8 cellular contexts compared by ENCODE assay signal in genomic region chr22:21015051-21016006, GRCh38. TPM values are rescaled to one million over a fixed set of nuclear protein-coding genes. Genes with fewer than 3 reads are reported as not detected.
DNase-seq lines count a peak whose midpoint lies in the region; ATAC-seq and TF ChIP-seq lines count a peak whose summit lies in the region.

Gene P2RX6 (plus strand): TSS chr22:21015165. CDS start chr22:21015175, 10 bp downstream.

- POLR2A ChIA-PET in BJ (lab: Charles Lee), result no interaction called here
- POLR2A ChIA-PET in naive thymus-derived CD8-positive, alpha-beta T cell (lab: Charles Lee), result interaction anchor here (1.0 to 6.3 kb wide), 2 partner anchors 12 to 16 kb away, joined by 3 to 41 read pairs; partner anchors contain the start of gene THAP7

- H3K27ac Mint-ChIP-seq in effector memory CD8-positive, alpha-beta T cell, result peak within 1 kb of the TSS; percentile 92 to 98
- H3K27ac Mint-ChIP-seq in naive thymus-derived CD8-positive, alpha-beta T cell, result peak within 1 kb of the TSS; percentile 31 to 98 (median 96)

- peaks cover 8% of the 10 kb centered on the region for H3K36me3 Mint-ChIP-seq in effector memory CD8-positive, alpha-beta T cell (ENCODE audit: insufficient read depth)
- no peaks in the 10 kb centered on the region for H3K36me3 Mint-ChIP-seq in naive thymus-derived CD8-positive, alpha-beta T cell

- no peaks in the 10 kb centered on the region for H3K27me3 Mint-ChIP-seq in effector memory CD8-positive, alpha-beta T cell
- no peaks in the 10 kb centered on the region for H3K27me3 Mint-ChIP-seq in naive thymus-derived CD8-positive, alpha-beta T cell

- TF ChIP-seq CTCF in BJ (IDR thresholded peaks at IDR 0.05; ENCODE audit: insufficient read depth, low read depth, low read length), result no peak

- ATAC-seq in effector memory CD8-positive, alpha-beta T cell (replicated peaks), result no peak
- no peak for ATAC-seq in naive thymus-derived CD8-positive, alpha-beta T cell
- no peak for ATAC-seq in GM18868 (IDR thresholded peaks at IDR 0.05; ENCODE audit: unreplicated experiment)

- peaks cover 20 to 30% of the 10 kb centered on the region in 2 donors for H3K4me1 Mint-ChIP-seq in effector memory CD8-positive, alpha-beta T cell (ENCODE audit: low read depth in 2 of 2)
- H3K4me1 Mint-ChIP-seq in naive thymus-derived CD8-positive, alpha-beta T cell, result peaks cover 13 to 35% (median 34%) of the 10 kb centered on the region in 4 donors

- DNase-seq in BJ (ENCODE audit: low read depth) (no peak), NCI-H446 (lab: John Stamatoyannopoulos, UW) (peak; percentile 28 to 85), DMS153 (lab: John Stamatoyannopoulos, UW) (no peak), NCI-H1417 treated with DMSO at 0.1 percent for 48 hours (lab: John Stamatoyannopoulos, UW) (no peak)
- DNase-seq in effector memory CD8-positive, alpha-beta T cell, result no peak
- DNase-seq in naive thymus-derived CD8-positive, alpha-beta T cell, result peak in 1 of 10 donors; percentile 48
- no peak for DNase-seq in activated effector memory CD4-positive, alpha-beta T cell treated with anti-CD3 and anti-CD28 coated beads, Interleukin-2, amount 50 U/mL, for 16 hours

- no peaks in the 10 kb centered on the region; the same call in 1 of the 2 replicates for H3K27me3 ChIP-seq in BJ (ENCODE audit: control insufficient read depth, insufficient read depth, low read length)

- CTCF ChIA-PET in BJ (lab: Yijun Ruan, JAX), result interaction anchor here (0.7 to 1.6 kb wide), 3 partner anchors 13 to 55 kb away, joined by 3 to 4 read pairs (median 3); partner anchors contain the start of gene THAP7

- peak within 1 kb of the TSS; percentile 60 for H3K4me3 ChIP-seq in BJ (ENCODE audit: low read depth, low read length)

- no peaks in the 10 kb centered on the region for H3K36me3 ChIP-seq in BJ (ENCODE audit: control insufficient read depth, insufficient read depth, low read length)

- peak within 1 kb of the TSS; percentile 80 to 88 for H3K4me3 Mint-ChIP-seq in effector memory CD8-positive, alpha-beta T cell
- peak within 1 kb of the TSS; percentile 78 to 89 (median 87) for H3K4me3 Mint-ChIP-seq in naive thymus-derived CD8-positive, alpha-beta T cell

- no peaks in the 10 kb centered on the region for H3K9me3 Mint-ChIP-seq in effector memory CD8-positive, alpha-beta T cell
- no peaks in the 10 kb centered on the region for H3K9me3 Mint-ChIP-seq in naive thymus-derived CD8-positive, alpha-beta T cell

RNA-seq across cellular contexts. Expression of gene P2RX6, which starts in this region (rescaled TPM):
- polyA plus RNA-seq in BJ (2011; rRNA removed), result 1.2 and 2.0 TPM in 2 replicates
- polyA minus RNA-seq in BJ (2011; rRNA and poly(A)+ RNA removed), result 0.46 and 0.85 TPM in 2 replicates
- 1 to 10 TPM; 2.7 to 4.5 TPM for total RNA-seq in naive thymus-derived CD8-positive, alpha-beta T cell
- 1 to 10 TPM in 1 of 3 donors, under 1 TPM in 2; 0.25 to 1.1 (median 0.74) TPM for polyA plus RNA-seq in naive thymus-derived CD8-positive, alpha-beta T cell

Comparison
In these comparisons a context has a peak if more than half of its experiments do, and no peak if none do; other contexts are left out.
1. DNase-seq: peak in NCI-H446 (2 of 2); none in BJ (single experiment), effector memory CD8-positive, alpha-beta T cell (0 of 3), DMS153 (single experiment), activated effector memory CD4-positive, alpha-beta T cell treated with anti-CD3 and anti-CD28 coated beads, Interleukin-2, amount 50 U/mL, for 16 hours (single experiment) and NCI-H1417 treated with DMSO at 0.1 percent for 48 hours (single experiment).